ENCODE assay signal across 1 cellular context in genomic region chr5:10434392-10434791, GRCh38.
TF ChIP-seq lines count a peak whose summit lies in the region.

No MANE protein-coding gene starts in this region.

TF ChIP-seq in K562, 482 proteins besides CTCF, POLR2A, EP300 and RAD21 (continued from another document):
- TF ChIP-seq TRIM25 (IDR thresholded peaks at IDR 0.05; ENCODE audit: borderline replicate concordance) (no peak), PKNOX1 (IDR thresholded peaks at IDR 0.05) (peak; percentile 95), ZZZ3 (IDR thresholded peaks at IDR 0.05) (no peak), MLX (CRISPR knock-in tag; conservative IDR thresholded peaks at IDR 0.05) (no peak), RUNX1 (IDR thresholded peaks at IDR 0.05; ENCODE audit: low read depth) (no peak), SMC3 (conservative IDR thresholded peaks at IDR 0.05; ENCODE audit: insufficient read depth, low read depth, low read length) (no peak)
